ENCODE assay signal across 23 cellular contexts in the genomic region with DNA sequence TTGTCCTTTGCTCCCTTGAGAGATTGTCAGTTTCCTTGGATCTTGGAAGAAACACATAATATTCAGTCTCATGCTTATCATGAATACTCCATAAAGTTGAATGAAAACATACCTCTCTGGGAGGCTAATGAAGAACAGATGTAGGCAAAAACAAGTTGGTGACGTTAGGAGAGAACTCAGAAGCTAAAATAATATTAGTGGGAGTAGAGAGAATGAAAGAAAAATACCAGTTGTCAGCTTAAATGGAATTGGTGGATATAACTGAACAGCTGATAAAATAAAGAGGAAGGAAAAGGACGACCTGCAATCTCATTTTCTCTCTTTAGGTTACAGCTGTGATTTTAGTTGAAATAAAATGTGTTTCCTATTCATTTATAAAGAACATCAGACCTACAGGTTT.
DNase-seq lines count a peak whose midpoint lies in the region; ATAC-seq and TF ChIP-seq lines count a peak whose summit lies in the region.
"Had no signal": no experiment of that assay in that cellular context is flagged by ENCODE, and none has a peak within 500 bp of the region (broad histone marks: within the 10 kb centered on the region; RNA-seq: fewer than 3 reads in every experiment).

No MANE protein-coding gene starts in this region.

- TF ChIP-seq CTCF in HFF-Myc (IDR thresholded peaks at IDR 0.05; ENCODE audit: low read depth, low read length, missing control alignments) (no peak), brain microvascular endothelial cell (IDR thresholded peaks at IDR 0.05; ENCODE audit: low read depth, low read length, missing control alignments) (no peak), foreskin fibroblast (IDR thresholded peaks at IDR 0.05; ENCODE audit: low read depth, low read length) (no peak), GM10266 (IDR thresholded peaks at IDR 0.05; ENCODE audit: control insufficient read depth, insufficient read depth, low read depth, missing control alignments) (no peak)
- TF ChIP-seq CTCF in activated CD8-positive, alpha-beta T cell treated with anti-CD3 and anti-CD28 coated beads for 36 hours (IDR thresholded peaks at IDR 0.05): no peak

- no peaks in the 10 kb centered on the region for H3K27me3 Mint-ChIP-seq in activated CD8-positive, alpha-beta T cell treated with anti-CD3 and anti-CD28 coated beads for 36 hours

- no peak overlapping the region for H3K4me3 Mint-ChIP-seq in activated CD8-positive, alpha-beta T cell treated with anti-CD3 and anti-CD28 coated beads for 36 hours
- H3K4me3 Mint-ChIP-seq: type B pancreatic cell had no signal

- H3K4me3 ChIP-seq in HFF-Myc (replicated peaks; ENCODE audit: low read depth, low read length) (no peak overlapping the region), brain microvascular endothelial cell (ENCODE audit: low read depth, low read length) (no peak overlapping the region), foreskin fibroblast (ENCODE audit: low read depth in 1 of 2, low read length in 2 of 2) (no peak overlapping the region)
- H3K4me3 ChIP-seq: spleen had no signal

- CTCF ChIA-PET in activated CD8-positive, alpha-beta T cell treated with anti-CD3 and anti-CD28 coated beads for 36 hours (lab: Charles Lee): no interaction called here

- no peaks in the 10 kb centered on the region for H3K36me3 ChIP-seq in brain microvascular endothelial cell (replicated peaks)
- H3K36me3 ChIP-seq: spleen had no signal

- peak overlapping the region; percentile 34 for H3K27ac ChIP-seq in brain microvascular endothelial cell
- H3K27ac ChIP-seq: C4-2B, spleen had no signal

- H3K36me3 Mint-ChIP-seq in activated CD8-positive, alpha-beta T cell treated with anti-CD3 and anti-CD28 coated beads for 36 hours (ENCODE audit: low read depth): no peaks in the 10 kb centered on the region
- H3K36me3 Mint-ChIP-seq: type B pancreatic cell had no signal

- POLR2A ChIA-PET in activated CD8-positive, alpha-beta T cell treated with anti-CD3 and anti-CD28 coated beads for 36 hours (lab: Charles Lee): no interaction called here

- no peak overlapping the region for H3K27ac Mint-ChIP-seq in activated CD8-positive, alpha-beta T cell treated with anti-CD3 and anti-CD28 coated beads for 36 hours
- H3K27ac Mint-ChIP-seq: type B pancreatic cell had no signal

- no peaks in the 10 kb centered on the region for H3K9me3 Mint-ChIP-seq in activated CD8-positive, alpha-beta T cell treated with anti-CD3 and anti-CD28 coated beads for 36 hours
- H3K9me3 Mint-ChIP-seq: type B pancreatic cell had no signal

- DNase-seq in HFF-Myc (ENCODE audit: extremely low read depth, low read depth) (peak; percentile 53), brain microvascular endothelial cell (peak; percentile 23), foreskin fibroblast (peak; percentile 51 to 81), smooth muscle cell of the brain vasculature (ENCODE audit: low read depth, low spot score) (peak; percentile 70), GM10266 (ENCODE audit: extremely low spot score) (no peak)
- no peak for DNase-seq in activated CD8-positive, alpha-beta T cell treated with anti-CD3 and anti-CD28 coated beads for 36 hours
- DNase-seq in activated CD8-positive, alpha-beta memory T cell treated with anti-CD3 and anti-CD28 coated beads for 24 hours: no peak
- DNase-seq: activated CD4-positive, alpha-beta T cell treated with anti-CD3 and anti-CD28 coated beads, Interleukin-2, amount 50 U/mL, for 48 hours; cortex of kidney; DMS79 treated with DMSO at 0.1 percent for 48 hours; hypothalamus; kidney glomerular epithelial cell; midbrain; NCI-H2081 treated with DMSO at 0.1 percent for 48 hours; NCI-H526; occipital lobe; OCI-M1; spleen; stimulated activated naive CD4-positive, alpha-beta T cell treated with Interleukin-2 at 50 U/mL for 16 hours; SW 1271 had no signal

- peaks cover 3% of the 10 kb centered on the region for H3K4me1 Mint-ChIP-seq in activated CD8-positive, alpha-beta T cell treated with anti-CD3 and anti-CD28 coated beads for 36 hours (ENCODE audit: low read depth)

- in situ Hi-C loops in brain microvascular endothelial cell (cut with HindIII; ENCODE audit: low pct_ligation_motif_present, low sequenced_read_pairs): no loop called here

- intact Hi-C loops in activated CD8-positive, alpha-beta T cell treated with anti-CD3 and anti-CD28 coated beads for 36 hours (cut with micrococcal nuclease): no loop called here

- no peak for ATAC-seq in activated CD8-positive, alpha-beta T cell treated with anti-CD3 and anti-CD28 coated beads for 36 hours
- no peak for ATAC-seq in HG03432 (IDR thresholded peaks at IDR 0.05; ENCODE audit: unreplicated experiment)

- H3K27me3 ChIP-seq in brain microvascular endothelial cell (replicated peaks): no peaks in the 10 kb centered on the region
- H3K27me3 ChIP-seq: spleen had no signal

Comparison
In these comparisons a context has a peak if more than half of its experiments do, and no peak if none do; other contexts are left out.
1. DNase-seq: peak in HFF-Myc (single experiment), brain microvascular endothelial cell (single experiment), foreskin fibroblast (2 of 2) and smooth muscle cell of the brain vasculature (single experiment); none in activated CD8-positive, alpha-beta T cell treated with anti-CD3 and anti-CD28 coated beads for 36 hours (single experiment), activated CD8-positive, alpha-beta memory T cell treated with anti-CD3 and anti-CD28 coated beads for 24 hours (single experiment) and GM10266 (single experiment).